29 cellular contexts compared by ENCODE assay signal in the genomic region with DNA sequence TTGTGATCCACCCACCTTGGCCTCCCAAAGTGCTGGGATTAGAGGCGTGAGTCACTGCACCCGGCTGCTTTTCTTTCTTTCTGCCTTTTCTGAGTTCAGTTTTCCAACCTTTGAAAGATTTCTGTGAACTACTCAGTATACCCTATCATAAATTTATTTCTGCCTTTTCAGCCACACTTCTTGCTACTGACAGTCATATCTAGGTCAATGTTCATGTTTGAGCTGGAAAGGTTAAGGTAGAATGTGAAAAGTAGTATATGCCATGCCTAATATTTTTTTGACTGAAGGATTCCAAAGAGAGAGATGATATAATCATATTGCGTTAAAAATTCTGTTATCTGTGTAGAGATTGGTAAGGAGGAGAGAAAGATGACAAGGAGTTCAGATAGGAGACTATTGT.
"Had no signal": no experiment of that assay in that cellular context is flagged by ENCODE, and none has a peak within 500 bp of the region (broad histone marks: within the 10 kb centered on the region; RNA-seq: fewer than 3 reads in every experiment).

No MANE protein-coding gene starts in this region.

- DNase-seq: activated effector memory CD4-positive, alpha-beta T cell treated with anti-CD3 and anti-CD28 coated beads, Interleukin-2, amount 50 U/mL, for 16 hours; activated effector memory CD4-positive, alpha-beta T cell treated with Interleukin-2 at 50 U/mL for 16 hours; activated gamma-delta T cell; activated gamma-delta T cell treated with Interleukin-2 at 50 U/mL for 16 hours; activated naive CD4-positive, alpha-beta T cell; activated naive CD4-positive, alpha-beta T cell treated with anti-CD3 and anti-CD28 coated beads for 36 hours; activated naive CD4-positive, alpha-beta T cell treated with anti-CD3 and anti-CD28 coated beads, Interleukin-2, amount 10 ng/mL, durations not matched to agents 7 days and 5 days; activated naive CD4-positive, alpha-beta T cell treated with anti-CD3 and anti-CD28 coated beads, Interleukin-2, amount 50 U/mL, for 16 hours; activated naive CD4-positive, alpha-beta T cell treated with Interleukin-2 at 50 U/mL for 16 hours; activated naive CD8-positive, alpha-beta T cell treated with anti-CD3 and anti-CD28 coated beads for 36 hours; activated naive CD8-positive, alpha-beta T cell treated with anti-CD3 and anti-CD28 coated beads, Interleukin-2, amount 10 ng/mL, durations not matched to agents 7 days and 5 days; activated naive CD8-positive, alpha-beta T cell treated with anti-CD3 and anti-CD28 coated beads, Interleukin-2, amount 50 U/mL, for 24 hours; activated T-cell treated with anti-CD3 and anti-CD28 coated beads, Interleukin-2, amount 50 U/mL, for 1 hour; activated T-cell treated with anti-CD3 and anti-CD28 coated beads, Interleukin-2, amount 50 U/mL, for 24 hours; activated T-cell treated with anti-CD3 and anti-CD28 coated beads, Interleukin-2, amount 50 U/mL, for 4 hours; activated T-cell treated with anti-CD3 and anti-CD28 coated beads, Interleukin-2, amount 50 U/mL, for 48 hours; activated T-cell treated with anti-CD3 and anti-CD28 coated beads, Interleukin-2, amount 50 U/mL, for 72 hours; adrenal gland; amniotic stem cell; amygdala; anterior cingulate cortex; aorta; body of pancreas; brain microvascular endothelial cell; caudate nucleus; central memory CD4-positive, alpha-beta T cell; cerebellar nuclear complex had no signal

- ATAC-seq: activated naive CD4-positive, alpha-beta T cell treated with anti-CD3 and anti-CD28 coated beads, Interleukin-2, amount 50 U/mL, for 72 hours; activated naive CD8-positive, alpha-beta T cell treated with anti-CD3 and anti-CD28 coated beads, Interleukin-2, amount 50 U/mL, for 24 hours; activated T-cell treated with anti-CD3 and anti-CD28 coated beads, Interleukin-2, amount 50 U/mL, for 4 hours; activated T-cell treated with anti-CD3 and anti-CD28 coated beads, Interleukin-2, amount 50 U/mL, for 72 hours; activated T-helper 17 cell treated with anti-CD3 and anti-CD28 coated beads, Interleukin-2, amount 50 U/mL, for 72 hours; body of pancreas had no signal
